Comparison of ENCODE assay signal across 18 cellular contexts in the genomic region with DNA sequence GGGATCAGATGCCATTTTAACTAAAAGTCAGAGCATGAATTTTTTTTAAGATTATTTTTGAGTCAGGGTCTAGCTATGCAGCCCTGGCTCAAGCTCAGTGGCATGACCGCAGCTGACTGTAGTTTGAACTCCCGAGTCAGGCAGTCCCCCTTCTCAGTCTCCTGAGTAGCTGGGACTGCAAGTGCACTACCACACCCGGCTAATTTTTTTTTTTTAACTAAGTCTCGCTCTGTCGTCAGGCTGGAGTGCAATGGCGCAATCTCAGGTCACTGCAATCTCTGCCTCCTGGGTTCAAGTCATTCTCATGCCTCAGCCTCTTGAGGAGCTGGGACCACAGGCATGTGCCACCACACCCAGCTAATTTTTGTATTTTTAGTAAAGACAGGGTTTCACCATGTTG. TPM values are rescaled to one million over a fixed set of nuclear protein-coding genes. Genes with fewer than 3 reads are reported as not detected.
DNase-seq lines count a peak whose midpoint lies in the region; ATAC-seq and TF ChIP-seq lines count a peak whose summit lies in the region.
"Had no signal": no experiment of that assay in that cellular context is flagged by ENCODE, and none has a peak within 500 bp of the region (broad histone marks: within the 10 kb centered on the region; RNA-seq: fewer than 3 reads in every experiment).

No MANE protein-coding gene starts in this region.

- H3K36me3 Mint-ChIP-seq in activated T-helper 1 cell treated with anti-CD3 and anti-CD28 coated beads, Interleukin-12 subunit alpha, Interleukin-12 subunit beta, Interleukin-2, Interleukin-4 antibody, amounts not matched to agents 30 ng/mL and 10 ng/mL and 1 ng/mL, durations not matched to agents 14 hours and 24 hours and 36 hours (ENCODE audit: low read depth) = no peaks in the 10 kb centered on the region
- H3K36me3 Mint-ChIP-seq: stimulated activated naive B cell treated with anti-CD40 and anti-IgM and Interleukin-4, amounts not matched to agents 10 μg/mL and 1 μg/mL and 100 μg/mL, for 72 hours had no signal

- H3K27me3 ChIP-seq in left ventricle myocardium inferior (ENCODE audit: low read depth) = no peaks in the 10 kb centered on the region
- no peaks in the 10 kb centered on the region for H3K27me3 ChIP-seq in heart right ventricle
- no peaks in the 10 kb centered on the region for H3K27me3 ChIP-seq in gastroesophageal sphincter
- H3K27me3 ChIP-seq: heart left ventricle, tibial nerve had no signal

- intact Hi-C loops in left ventricle myocardium inferior (cut with micrococcal nuclease) = no loop called here
- intact Hi-C loops in heart right ventricle (cut with DNase I) = no loop called here
- intact Hi-C loops in activated T-helper 1 cell treated with anti-CD3 and anti-CD28 coated beads, Interleukin-12 subunit alpha, Interleukin-12 subunit beta, Interleukin-2, Interleukin-4 antibody, amounts not matched to agents 30 ng/mL and 10 ng/mL and 1 ng/mL, durations not matched to agents 14 hours and 24 hours and 36 hours (cut with micrococcal nuclease) = no loop called here

- TF ChIP-seq EP300 in gastroesophageal sphincter (IDR thresholded peaks at IDR 0.05) = no peak

- no peak overlapping the region for H3K27ac Mint-ChIP-seq in activated T-helper 1 cell treated with anti-CD3 and anti-CD28 coated beads, Interleukin-12 subunit alpha, Interleukin-12 subunit beta, Interleukin-2, Interleukin-4 antibody, amounts not matched to agents 30 ng/mL and 10 ng/mL and 1 ng/mL, durations not matched to agents 14 hours and 24 hours and 36 hours
- H3K27ac Mint-ChIP-seq: stimulated activated naive B cell treated with anti-CD40 and anti-IgM and Interleukin-4, amounts not matched to agents 10 μg/mL and 1 μg/mL and 100 μg/mL, for 72 hours had no signal

- no peak for TF ChIP-seq POLR2A in gastroesophageal sphincter (IDR thresholded peaks at IDR 0.05)

- H3K4me1 Mint-ChIP-seq in activated T-helper 1 cell treated with anti-CD3 and anti-CD28 coated beads, Interleukin-12 subunit alpha, Interleukin-12 subunit beta, Interleukin-2, Interleukin-4 antibody, amounts not matched to agents 30 ng/mL and 10 ng/mL and 1 ng/mL, durations not matched to agents 14 hours and 24 hours and 36 hours (ENCODE audit: low read depth) = no peaks in the 10 kb centered on the region
- H3K4me1 Mint-ChIP-seq: neural crest cell; stimulated activated naive B cell treated with anti-CD40 and anti-IgM and Interleukin-4, amounts not matched to agents 10 μg/mL and 1 μg/mL and 100 μg/mL, for 72 hours had no signal

- H3K9me3 ChIP-seq in left ventricle myocardium inferior (replicated peaks) = no peaks in the 10 kb centered on the region
- no peaks in the 10 kb centered on the region for H3K9me3 ChIP-seq in heart right ventricle
- H3K9me3 ChIP-seq in gastroesophageal sphincter = no peaks in the 10 kb centered on the region
- H3K9me3 ChIP-seq: heart left ventricle, tibial nerve had no signal

- H3K4me3 ChIP-seq in left ventricle myocardium inferior = no peak overlapping the region
- no peak overlapping the region for H3K4me3 ChIP-seq in heart right ventricle
- H3K4me3 ChIP-seq in gastroesophageal sphincter = no peak overlapping the region
- H3K4me3 ChIP-seq: heart left ventricle, tibial nerve had no signal

- DNase-seq in left ventricle myocardium inferior = no peak
- no peak for DNase-seq in heart right ventricle
- DNase-seq in activated T-helper 1 cell treated with anti-CD3 and anti-CD28 coated beads, Interleukin-12 subunit alpha, Interleukin-12 subunit beta, Interleukin-2, Interleukin-4 antibody, amounts not matched to agents 30 ng/mL and 10 ng/mL and 1 ng/mL, durations not matched to agents 14 hours and 24 hours and 36 hours (ENCODE audit: low spot score) = no peak
- DNase-seq in AG08396 (ENCODE audit: low spot score) = no peak
- DNase-seq: activated naive CD4-positive, alpha-beta T cell; dermis blood vessel endothelial cell; heart left ventricle; NCI-H2171; NCI-H774; stimulated activated naive B cell treated with anti-CD40 and anti-IgM and Interleukin-4, amounts not matched to agents 10 μg/mL and 1 μg/mL and 100 μg/mL, for 72 hours had no signal

- H3K36me3 ChIP-seq in left ventricle myocardium inferior (no peaks in the 10 kb centered on the region), heart right ventricle (no peaks in the 10 kb centered on the region), gastroesophageal sphincter (no peaks in the 10 kb centered on the region)
- H3K36me3 ChIP-seq: heart left ventricle, tibial nerve had no signal

- 86 to 87% methylated on average over 6 of the region's 6 CpGs for WGBS in heart right ventricle, 2 donors
- 67 to 83% methylated on average over 1 to 6 of the region's 6 CpGs for WGBS in gastroesophageal sphincter (ENCODE audit: low coverage in 1 of 2), 2 donors

- H3K27me3 Mint-ChIP-seq in activated T-helper 1 cell treated with anti-CD3 and anti-CD28 coated beads, Interleukin-12 subunit alpha, Interleukin-12 subunit beta, Interleukin-2, Interleukin-4 antibody, amounts not matched to agents 30 ng/mL and 10 ng/mL and 1 ng/mL, durations not matched to agents 14 hours and 24 hours and 36 hours (ENCODE audit: insufficient read depth) = peaks cover 4% of the 10 kb centered on the region
- H3K27me3 Mint-ChIP-seq: stimulated activated naive B cell treated with anti-CD40 and anti-IgM and Interleukin-4, amounts not matched to agents 10 μg/mL and 1 μg/mL and 100 μg/mL, for 72 hours had no signal

- H3K4me3 Mint-ChIP-seq in activated T-helper 1 cell treated with anti-CD3 and anti-CD28 coated beads, Interleukin-12 subunit alpha, Interleukin-12 subunit beta, Interleukin-2, Interleukin-4 antibody, amounts not matched to agents 30 ng/mL and 10 ng/mL and 1 ng/mL, durations not matched to agents 14 hours and 24 hours and 36 hours = no peak overlapping the region
- H3K4me3 Mint-ChIP-seq: neural crest cell; stimulated activated naive B cell treated with anti-CD40 and anti-IgM and Interleukin-4, amounts not matched to agents 10 μg/mL and 1 μg/mL and 100 μg/mL, for 72 hours had no signal

- H3K27ac ChIP-seq in left ventricle myocardium inferior (replicated peaks) (peak overlapping the region; percentile 50), heart right ventricle (peak overlapping the region in 1 of 10 donors; percentile 87), gastroesophageal sphincter (peak overlapping the region in 1 of 4 donors; percentile 16)

- H3K4me1 ChIP-seq in left ventricle myocardium inferior (peaks cover 8% of the 10 kb centered on the region), heart right ventricle (peaks cover 0 to 29% (median 7%) of the 10 kb centered on the region in 9 donors), gastroesophageal sphincter (peaks cover 0 to 5% (median 0%) of the 10 kb centered on the region in 3 donors)
- H3K4me1 ChIP-seq: tibial nerve had no signal

- ATAC-seq in heart right ventricle (no peak), SK-N-SH treated with all-trans-retinoic acid at 6 μM for 48 hours (peak; percentile 28; the same call in 2 of the 3 replicates), gastroesophageal sphincter (peak; percentile 47), HG03565 (IDR thresholded peaks at IDR 0.05; ENCODE audit: unreplicated experiment) (no peak), HG02938 (IDR thresholded peaks at IDR 0.05; ENCODE audit: unreplicated experiment) (no peak)
- ATAC-seq: heart left ventricle; Panc1; stimulated activated naive B cell treated with anti-CD40 and anti-IgM and Interleukin-4, amounts not matched to agents 10 μg/mL and 1 μg/mL and 100 μg/mL, for 72 hours had no signal

- no peaks in the 10 kb centered on the region for H3K9me3 Mint-ChIP-seq in activated T-helper 1 cell treated with anti-CD3 and anti-CD28 coated beads, Interleukin-12 subunit alpha, Interleukin-12 subunit beta, Interleukin-2, Interleukin-4 antibody, amounts not matched to agents 30 ng/mL and 10 ng/mL and 1 ng/mL, durations not matched to agents 14 hours and 24 hours and 36 hours
- H3K9me3 Mint-ChIP-seq: neural crest cell had no signal

- TF ChIP-seq CTCF in left ventricle myocardium inferior (IDR thresholded peaks at IDR 0.05; ENCODE audit: borderline replicate concordance) (no peak), heart right ventricle (IDR thresholded peaks at IDR 0.05) (no peak), gastroesophageal sphincter (IDR thresholded peaks at IDR 0.05) (no peak)

TF ChIP-seq in SK-N-SH treated with all-trans-retinoic acid at 6 μM for 48 hours, 23 proteins besides CTCF, POLR2A, EP300 and RAD21:
- TF ChIP-seq CSDC2 (CRISPR knock-in tag; IDR thresholded peaks at IDR 0.05) (no peak), GLIS3 (CRISPR knock-in tag; IDR thresholded peaks at IDR 0.05) (no peak)

RNA-seq across cellular contexts. Expression of gene TAS2R41, which starts 7.8 kb away (rescaled TPM):
- total RNA-seq in left ventricle myocardium inferior = not detected
- total RNA-seq in heart right ventricle = under 1 TPM in 1 of 10 donors, not detected in 9; 0.40 TPM
- polyA plus RNA-seq in heart right ventricle = not detected
- total RNA-seq in gastroesophageal sphincter = not detected
- not detected in 2 replicates for total RNA-seq in activated T-helper 1 cell treated with anti-CD3 and anti-CD28 coated beads, Interleukin-12 subunit alpha, Interleukin-12 subunit beta, Interleukin-2, Interleukin-4 antibody, amounts not matched to agents 30 ng/mL and 10 ng/mL and 1 ng/mL, durations not matched to agents 14 hours and 24 hours and 36 hours
- total RNA-seq: A673, dermis blood vessel endothelial cell, heart left ventricle, neural crest cell, tibial nerve had no signal
- polyA plus RNA-seq: heart left ventricle had no signal

RNA-seq across cellular contexts. Expression of gene TAS2R60, which starts 42.2 kb away (rescaled TPM):
- not detected for total RNA-seq in left ventricle myocardium inferior
- total RNA-seq in heart right ventricle = not detected
- not detected for polyA plus RNA-seq in heart right ventricle
- under 1 TPM in 1 of 4 donors, not detected in 3; 0.40 TPM for total RNA-seq in gastroesophageal sphincter
- not detected in 2 replicates for total RNA-seq in activated T-helper 1 cell treated with anti-CD3 and anti-CD28 coated beads, Interleukin-12 subunit alpha, Interleukin-12 subunit beta, Interleukin-2, Interleukin-4 antibody, amounts not matched to agents 30 ng/mL and 10 ng/mL and 1 ng/mL, durations not matched to agents 14 hours and 24 hours and 36 hours
- total RNA-seq: A673, dermis blood vessel endothelial cell, heart left ventricle, neural crest cell, tibial nerve had no signal
- polyA plus RNA-seq: heart left ventricle had no signal

Comparison
In these comparisons a context has a peak if more than half of its experiments do, and no peak if none do; other contexts are left out.
1. ATAC-seq: peak in SK-N-SH treated with all-trans-retinoic acid at 6 μM for 48 hours (single experiment) and gastroesophageal sphincter (single experiment); none in heart right ventricle (0 of 8), HG03565 (single experiment) and HG02938 (single experiment).